12 cellular contexts compared by ENCODE assay signal in genomic region chr21:32819702-32820101, GRCh38. TPM values are rescaled to one million over a fixed set of nuclear protein-coding genes. Genes with fewer than 3 reads are reported as not detected.
DNase-seq lines count a peak whose midpoint lies in the region; ATAC-seq and TF ChIP-seq lines count a peak whose summit lies in the region.
"Had no signal": no experiment of that assay in that cellular context is flagged by ENCODE, and none has a peak within 500 bp of the region (broad histone marks: within the 10 kb centered on the region; RNA-seq: fewer than 3 reads in every experiment).

No MANE protein-coding gene starts in this region.

- no peaks in the 10 kb centered on the region for H3K27me3 ChIP-seq in thoracic aorta (replicated peaks; ENCODE audit: insufficient read depth)
- H3K27me3 ChIP-seq in endodermal cell (ENCODE audit: control insufficient read depth, insufficient read depth, low read length, poor library complexity, severe bottlenecking): no peaks in the 10 kb centered on the region

- no peak overlapping the region for H3K27ac Mint-ChIP-seq in endodermal cell
- H3K27ac Mint-ChIP-seq: naive B cell, T-cell had no signal

- H3K27me3 Mint-ChIP-seq in endodermal cell (ENCODE audit: insufficient read depth): no peaks in the 10 kb centered on the region
- H3K27me3 Mint-ChIP-seq: T-cell had no signal

- H3K36me3 ChIP-seq in thoracic aorta (no peaks in the 10 kb centered on the region), endodermal cell (ENCODE audit: control insufficient read depth, insufficient read depth, low read length) (no peaks in the 10 kb centered on the region)

- H3K9me3 ChIP-seq in thoracic aorta: no peaks in the 10 kb centered on the region
- H3K9me3 ChIP-seq in endodermal cell (ENCODE audit: control insufficient read depth, low read length): peaks cover 16% of the 10 kb centered on the region

- TF ChIP-seq CTCF in HFF-Myc (IDR thresholded peaks at IDR 0.05; ENCODE audit: low read depth, low read length, missing control alignments) (no peak), thoracic aorta (IDR thresholded peaks at IDR 0.05) (no peak), endodermal cell (conservative IDR thresholded peaks at IDR 0.05) (no peak)

- H3K9ac ChIP-seq in endodermal cell (ENCODE audit: extremely low read depth, low read length, poor library complexity, severe bottlenecking): no peak overlapping the region

- no peak overlapping the region for H3K4me3 Mint-ChIP-seq in endodermal cell
- H3K4me3 Mint-ChIP-seq: naive B cell, T-cell had no signal

- peaks cover 0 to 16% of the 10 kb centered on the region in 2 donors for H3K4me1 ChIP-seq in thoracic aorta (ENCODE audit: control insufficient read depth in 1 of 2, low read depth in 2 of 2)
- no peaks in the 10 kb centered on the region for H3K4me1 ChIP-seq in endodermal cell (ENCODE audit: control insufficient read depth, insufficient read depth, low read length)

- H3K27ac ChIP-seq in thoracic aorta: no peak overlapping the region
- no peak overlapping the region for H3K27ac ChIP-seq in endodermal cell (ENCODE audit: low read depth, low read length)

- DNase-seq in HFF-Myc (ENCODE audit: extremely low read depth, low read depth): peak; percentile 90
- DNase-seq in epidermal melanocyte (ENCODE audit: insufficient read length, low spot score): peak; percentile 38
- peak; percentile 21 for DNase-seq in kidney glomerular epithelial cell (lab: John Stamatoyannopoulos, UW)
- DNase-seq in thoracic aorta (ENCODE audit: low spot score): no peak
- DNase-seq in NCI-H345 treated with DMSO at 0.1 percent for 48 hours (lab: John Stamatoyannopoulos, UW; ENCODE audit: unreplicated experiment): no peak
- no peak for DNase-seq in endodermal cell
- no peak for DNase-seq in T-helper 2 cell
- no peak for DNase-seq in NCI-H2196 treated with DMSO at 0.1 percent for 48 hours (lab: John Stamatoyannopoulos, UW; ENCODE audit: unreplicated experiment)
- DNase-seq: activated CD4-positive, alpha-beta T cell treated with anti-CD3 and anti-CD28 coated beads for 48 hours; naive B cell; T-cell had no signal

- peak; percentile 82 for ATAC-seq in thoracic aorta (ENCODE audit: insufficient number of reproducible peaks, low FRiP score, low read depth)
- ATAC-seq: T-cell had no signal

- no peaks in the 10 kb centered on the region for H3K36me3 Mint-ChIP-seq in endodermal cell (ENCODE audit: low read depth)
- H3K36me3 Mint-ChIP-seq: naive B cell, T-cell had no signal

- peaks cover 6% of the 10 kb centered on the region for H3K9me3 Mint-ChIP-seq in endodermal cell
- H3K9me3 Mint-ChIP-seq: T-cell had no signal

- H3K4me3 ChIP-seq in HFF-Myc (replicated peaks; ENCODE audit: low read depth, low read length): no peak overlapping the region
- no peak overlapping the region for H3K4me3 ChIP-seq in thoracic aorta
- no peak overlapping the region for H3K4me3 ChIP-seq in endodermal cell (ENCODE audit: low read length)
- H3K4me3 ChIP-seq: smooth muscle cell had no signal

- H3K4me1 Mint-ChIP-seq in endodermal cell: no peaks in the 10 kb centered on the region
- H3K4me1 Mint-ChIP-seq: naive B cell had no signal

- 97 to 98% methylated on average over 6 of the region's 6 CpGs for WGBS in endodermal cell (ENCODE audit: insufficient coverage in 1 of 2, insufficient read length in 1 of 2), 2 experiments

RNA-seq across cellular contexts. Expression of gene PAXBP1, which starts 48.1 kb away (rescaled TPM):
- total RNA-seq in thoracic aorta: 10 to 100 TPM; 37.6 to 81.4 TPM
- 10 to 100 TPM; 78.3 to 93.9 TPM for total RNA-seq in endodermal cell
- polyA plus RNA-seq in endodermal cell (2013, experiment 1 of 2): 81.8 TPM
- 76.3 TPM for polyA plus RNA-seq in endodermal cell (2013, experiment 2 of 2)

Comparison
In these comparisons a context has a peak if more than half of its experiments do, and no peak if none do; other contexts are left out.
1. DNase-seq: peak in HFF-Myc (single experiment), epidermal melanocyte (single experiment) and kidney glomerular epithelial cell (single experiment); none in thoracic aorta (single experiment), NCI-H345 treated with DMSO at 0.1 percent for 48 hours (single experiment), endodermal cell (single experiment), T-helper 2 cell (0 of 5) and NCI-H2196 treated with DMSO at 0.1 percent for 48 hours (single experiment).